In the genomic region with DNA sequence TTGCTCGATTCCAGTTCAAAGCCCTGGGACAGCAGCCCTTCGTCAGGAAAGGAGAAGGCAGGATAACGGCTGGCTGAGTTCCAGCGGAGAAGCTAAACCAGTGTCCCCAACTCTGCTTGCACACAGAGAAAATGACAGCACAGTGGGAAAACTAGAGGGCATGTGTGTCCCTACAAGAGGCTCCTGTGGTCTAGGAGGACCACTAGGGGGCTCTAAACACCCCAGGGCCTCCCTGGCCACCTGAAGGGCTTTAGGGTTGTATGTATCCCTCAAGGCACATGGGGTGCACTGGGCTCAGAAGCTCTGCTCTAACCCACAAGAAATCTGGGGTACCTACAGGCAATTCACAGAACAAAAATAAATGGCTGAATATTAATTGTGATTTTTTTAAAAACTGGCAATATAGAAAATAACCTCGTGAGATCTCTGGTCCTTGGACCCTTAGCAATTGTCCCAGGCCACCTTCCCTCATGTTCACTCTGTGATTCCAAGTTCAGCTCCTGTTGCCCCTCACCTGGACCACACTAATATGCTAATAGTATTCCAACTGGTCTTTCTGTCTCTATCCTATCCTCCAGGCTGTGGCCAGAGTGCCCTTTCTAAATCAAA, we compare ENCODE assay signal across 8 cellular contexts. TPM values are rescaled to one million over a fixed set of nuclear protein-coding genes. Genes with fewer than 3 reads are reported as not detected.
A peak's percentile ranks its signal among the peaks of the same experiment; 100 is the strongest.
DNase-seq lines count a peak whose midpoint lies in the region; ATAC-seq and TF ChIP-seq lines count a peak whose summit lies in the region.

No MANE protein-coding gene starts in this region.

- no peak overlapping the region for H3K4me3 Mint-ChIP-seq in activated T-helper 2 cell treated with anti-CD3 and anti-CD28 coated beads, Interferon-gamma antibody, Interleukin-2, Interleukin-4, amounts not matched to agents 10 μg/mL and 5 μg/mL and 100 μg/mL, durations not matched to agents 14 hours and 24 hours and 36 hours (ENCODE audit: low read depth)

- peaks cover 52% of the 10 kb centered on the region for H3K36me3 ChIP-seq in thoracic aorta

- peak; percentile 69 for DNase-seq in ACHN
- DNase-seq in G401 (ENCODE audit: low spot score) = peak; percentile 11
- peak; percentile 38 for DNase-seq in LHCN-M2 (ENCODE audit: low read depth)
- DNase-seq in activated T-helper 2 cell treated with anti-CD3 and anti-CD28 coated beads, Interferon-gamma antibody, Interleukin-2, Interleukin-4, amounts not matched to agents 10 μg/mL and 5 μg/mL and 100 μg/mL, durations not matched to agents 14 hours and 24 hours and 36 hours (ENCODE audit: low spot score) = no peak
- no peak for DNase-seq in left cardiac atrium
- no peak for DNase-seq in thoracic aorta (ENCODE audit: low spot score)
- no peak for DNase-seq in GM19240 (ENCODE audit: insufficient read length, low spot score)

- intact Hi-C loops in activated T-helper 2 cell treated with anti-CD3 and anti-CD28 coated beads, Interferon-gamma antibody, Interleukin-2, Interleukin-4, amounts not matched to agents 10 μg/mL and 5 μg/mL and 100 μg/mL, durations not matched to agents 14 hours and 24 hours and 36 hours (cut with micrococcal nuclease) = loop anchor here (1.0 to 2.0 kb wide), 2 partner anchors 18 to 34 kb away; a partner anchor contains a TSS
- intact Hi-C loops in left cardiac atrium (cut with DNase I) = no loop called here

- no peaks in the 10 kb centered on the region for H3K27me3 ChIP-seq in thoracic aorta (replicated peaks; ENCODE audit: insufficient read depth)

- H3K4me1 Mint-ChIP-seq in activated T-helper 2 cell treated with anti-CD3 and anti-CD28 coated beads, Interferon-gamma antibody, Interleukin-2, Interleukin-4, amounts not matched to agents 10 μg/mL and 5 μg/mL and 100 μg/mL, durations not matched to agents 14 hours and 24 hours and 36 hours (ENCODE audit: low read depth) = peaks cover 59% of the 10 kb centered on the region

- no peaks in the 10 kb centered on the region for H3K27me3 Mint-ChIP-seq in activated T-helper 2 cell treated with anti-CD3 and anti-CD28 coated beads, Interferon-gamma antibody, Interleukin-2, Interleukin-4, amounts not matched to agents 10 μg/mL and 5 μg/mL and 100 μg/mL, durations not matched to agents 14 hours and 24 hours and 36 hours (ENCODE audit: low read depth)

- H3K9me3 ChIP-seq in thoracic aorta = no peaks in the 10 kb centered on the region

- no peaks in the 10 kb centered on the region for H3K4me1 ChIP-seq in thoracic aorta (ENCODE audit: control insufficient read depth in 1 of 2, low read depth in 2 of 2)

- no peak overlapping the region for H3K27ac ChIP-seq in thoracic aorta

- H3K9me3 Mint-ChIP-seq in activated T-helper 2 cell treated with anti-CD3 and anti-CD28 coated beads, Interferon-gamma antibody, Interleukin-2, Interleukin-4, amounts not matched to agents 10 μg/mL and 5 μg/mL and 100 μg/mL, durations not matched to agents 14 hours and 24 hours and 36 hours = peaks cover 5% of the 10 kb centered on the region

- H3K36me3 Mint-ChIP-seq in activated T-helper 2 cell treated with anti-CD3 and anti-CD28 coated beads, Interferon-gamma antibody, Interleukin-2, Interleukin-4, amounts not matched to agents 10 μg/mL and 5 μg/mL and 100 μg/mL, durations not matched to agents 14 hours and 24 hours and 36 hours (ENCODE audit: low read depth) = peaks cover 92% of the 10 kb centered on the region

- peak overlapping the region; percentile 77 for H3K27ac Mint-ChIP-seq in activated T-helper 2 cell treated with anti-CD3 and anti-CD28 coated beads, Interferon-gamma antibody, Interleukin-2, Interleukin-4, amounts not matched to agents 10 μg/mL and 5 μg/mL and 100 μg/mL, durations not matched to agents 14 hours and 24 hours and 36 hours

- peak; percentile 31 for TF ChIP-seq CTCF in thoracic aorta (IDR thresholded peaks at IDR 0.05)

- in situ Hi-C loops in ACHN (cut with HindIII; ENCODE audit: low pct_ligation_motif_present, low pct_unique_long_range_greater_than_20kb, low sequenced_read_pairs) (no loop called here), G401 (cut with HindIII; ENCODE audit: low sequenced_read_pairs) (no loop called here)

- no peak overlapping the region for H3K4me3 ChIP-seq in thoracic aorta

- ATAC-seq in left cardiac atrium (peak; percentile 34 to 65), thoracic aorta (ENCODE audit: insufficient number of reproducible peaks, low FRiP score, low read depth) (no peak), HG02623 (IDR thresholded peaks at IDR 0.05; ENCODE audit: unreplicated experiment) (no peak)

RNA-seq across cellular contexts. Expression of a gene that starts 17.5 kb away (rescaled TPM):
- 37.8 and 39.3 TPM in 2 replicates for total RNA-seq in G401 (2014; rRNA removed; shearing (Covaris generic))
- 64.4 and 94.9 TPM in 2 replicates for total RNA-seq in LHCN-M2 (2014; rRNA removed)
- polyA plus RNA-seq in LHCN-M2 (2012) = 66.1 TPM
- 135 and 139 TPM in 2 replicates for total RNA-seq in activated T-helper 2 cell treated with anti-CD3 and anti-CD28 coated beads, Interferon-gamma antibody, Interleukin-2, Interleukin-4, amounts not matched to agents 10 μg/mL and 5 μg/mL and 100 μg/mL, durations not matched to agents 14 hours and 24 hours and 36 hours
- total RNA-seq in left cardiac atrium = 10 to 100 TPM; 37.3 to 76.7 TPM
- total RNA-seq in thoracic aorta = 10 to 100 TPM; 67.4 to 82.6 TPM

Comparison
In these comparisons a context has a peak if more than half of its experiments do, and no peak if none do; other contexts are left out.
1. DNase-seq: peak in ACHN (single experiment), G401 (single experiment) and LHCN-M2 (single experiment); none in activated T-helper 2 cell treated with anti-CD3 and anti-CD28 coated beads, Interferon-gamma antibody, Interleukin-2, Interleukin-4, amounts not matched to agents 10 μg/mL and 5 μg/mL and 100 μg/mL, durations not matched to agents 14 hours and 24 hours and 36 hours (single experiment), left cardiac atrium (single experiment), thoracic aorta (single experiment) and GM19240 (single experiment).
2. ATAC-seq: peak in left cardiac atrium (2 of 2); none in thoracic aorta (single experiment) and HG02623 (single experiment).